Comparison of ENCODE assay signal across 2 cellular contexts in the genomic region with DNA sequence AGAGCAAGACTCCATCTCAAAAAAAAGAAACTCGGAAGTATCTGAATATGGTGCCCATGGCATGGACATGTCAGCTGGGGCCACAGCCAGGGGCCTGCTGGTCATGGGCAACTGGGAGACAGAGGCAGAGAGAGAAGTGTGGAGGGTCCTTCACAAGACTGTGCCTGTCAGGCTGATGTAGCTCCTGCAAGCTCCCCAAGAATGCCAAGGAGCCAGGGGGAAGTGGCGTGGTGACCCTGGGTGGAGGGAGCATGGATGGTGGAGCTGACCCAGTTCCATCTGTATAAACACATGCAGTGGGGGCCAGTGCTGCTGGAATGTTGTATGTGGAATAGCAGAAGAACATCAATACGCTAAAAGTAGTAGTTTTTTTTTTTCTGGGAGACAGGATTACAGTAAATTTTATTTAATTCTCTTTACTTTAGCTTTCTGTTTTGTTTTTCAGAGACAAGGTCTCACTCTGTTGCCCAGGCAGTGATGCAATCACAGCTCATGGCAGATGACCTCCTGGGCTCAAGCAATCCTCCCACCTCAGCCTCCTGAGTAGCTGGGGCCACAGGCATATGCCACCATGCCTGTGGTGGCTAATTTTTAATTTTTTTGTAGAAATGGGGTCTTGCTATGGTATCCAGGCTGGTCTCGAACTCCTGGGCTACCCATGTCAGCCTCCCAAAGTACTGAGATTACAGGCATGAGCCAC.
TF ChIP-seq lines count a peak whose summit lies in the region.

No MANE protein-coding gene starts in this region.

TF ChIP-seq in IMR-90, 13 proteins besides CTCF, POLR2A, EP300 and RAD21:
- TF ChIP-seq MXI1 (IDR thresholded peaks at IDR 0.05; ENCODE audit: borderline replicate concordance, low read depth, low read length) = no peak
- peak; percentile 65 for TF ChIP-seq CEBPB (IDR thresholded peaks at IDR 0.05; ENCODE audit: low read depth, low read length)
- TF ChIP-seq BHLHE40 (IDR thresholded peaks at IDR 0.05; ENCODE audit: low read depth, low read length) = no peak
- no peak for TF ChIP-seq NFE2L2 (IDR thresholded peaks at IDR 0.05; ENCODE audit: low read depth, low read length)
- no peak for TF ChIP-seq SMC3 (IDR thresholded peaks at IDR 0.05; ENCODE audit: low read depth, low read length)
TF ChIP-seq in IMR-90: peak in this region for 1.

TF ChIP-seq in K562, 482 proteins besides CTCF, POLR2A, EP300 and RAD21:
- TF ChIP-seq, protein P1, sequence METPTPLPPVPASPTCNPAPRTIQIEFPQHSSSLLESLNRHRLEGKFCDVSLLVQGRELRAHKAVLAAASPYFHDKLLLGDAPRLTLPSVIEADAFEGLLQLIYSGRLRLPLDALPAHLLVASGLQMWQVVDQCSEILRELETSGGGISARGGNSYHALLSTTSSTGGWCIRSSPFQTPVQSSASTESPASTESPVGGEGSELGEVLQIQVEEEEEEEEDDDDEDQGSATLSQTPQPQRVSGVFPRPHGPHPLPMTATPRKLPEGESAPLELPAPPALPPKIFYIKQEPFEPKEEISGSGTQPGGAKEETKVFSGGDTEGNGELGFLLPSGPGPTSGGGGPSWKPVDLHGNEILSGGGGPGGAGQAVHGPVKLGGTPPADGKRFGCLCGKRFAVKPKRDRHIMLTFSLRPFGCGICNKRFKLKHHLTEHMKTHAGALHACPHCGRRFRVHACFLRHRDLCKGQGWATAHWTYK (CRISPR knock-in tag; IDR thresholded peaks at IDR 0.05) = no peak
- TF ChIP-seq, protein P2, sequence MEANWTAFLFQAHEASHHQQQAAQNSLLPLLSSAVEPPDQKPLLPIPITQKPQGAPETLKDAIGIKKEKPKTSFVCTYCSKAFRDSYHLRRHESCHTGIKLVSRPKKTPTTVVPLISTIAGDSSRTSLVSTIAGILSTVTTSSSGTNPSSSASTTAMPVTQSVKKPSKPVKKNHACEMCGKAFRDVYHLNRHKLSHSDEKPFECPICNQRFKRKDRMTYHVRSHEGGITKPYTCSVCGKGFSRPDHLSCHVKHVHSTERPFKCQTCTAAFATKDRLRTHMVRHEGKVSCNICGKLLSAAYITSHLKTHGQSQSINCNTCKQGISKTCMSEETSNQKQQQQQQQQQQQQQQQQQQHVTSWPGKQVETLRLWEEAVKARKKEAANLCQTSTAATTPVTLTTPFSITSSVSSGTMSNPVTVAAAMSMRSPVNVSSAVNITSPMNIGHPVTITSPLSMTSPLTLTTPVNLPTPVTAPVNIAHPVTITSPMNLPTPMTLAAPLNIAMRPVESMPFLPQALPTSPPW (CRISPR knock-in tag; IDR thresholded peaks at IDR 0.05) = no peak
- TF ChIP-seq KAT7 (CRISPR knock-in tag; IDR thresholded peaks at IDR 0.05; ENCODE audit: borderline replicate concordance) = no peak
- TF ChIP-seq SIN3B (IDR thresholded peaks at IDR 0.05; ENCODE audit: low read depth) = no peak
- TF ChIP-seq BCL6 (CRISPR knock-in tag; IDR thresholded peaks at IDR 0.05) = no peak
- TF ChIP-seq ZSCAN29 (IDR thresholded peaks at IDR 0.05) = no peak
- TF ChIP-seq FIP1L1 (IDR thresholded peaks at IDR 0.05; ENCODE audit: low read depth, low read length, poor library complexity, severe bottlenecking) = no peak
- TF ChIP-seq CEBPB (tag; IDR thresholded peaks at IDR 0.05) = peak; percentile 34; the same call in 1 of the 2 replicates
- TF ChIP-seq, protein P3, sequence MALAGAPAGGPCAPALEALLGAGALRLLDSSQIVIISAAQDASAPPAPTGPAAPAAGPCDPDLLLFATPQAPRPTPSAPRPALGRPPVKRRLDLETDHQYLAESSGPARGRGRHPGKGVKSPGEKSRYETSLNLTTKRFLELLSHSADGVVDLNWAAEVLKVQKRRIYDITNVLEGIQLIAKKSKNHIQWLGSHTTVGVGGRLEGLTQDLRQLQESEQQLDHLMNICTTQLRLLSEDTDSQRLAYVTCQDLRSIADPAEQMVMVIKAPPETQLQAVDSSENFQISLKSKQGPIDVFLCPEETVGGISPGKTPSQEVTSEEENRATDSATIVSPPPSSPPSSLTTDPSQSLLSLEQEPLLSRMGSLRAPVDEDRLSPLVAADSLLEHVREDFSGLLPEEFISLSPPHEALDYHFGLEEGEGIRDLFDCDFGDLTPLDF (CRISPR knock-in tag; IDR thresholded peaks at IDR 0.05) = no peak
- no peak; the same call in 1 of the 2 replicates for TF ChIP-seq CEBPG (CRISPR knock-in tag; IDR thresholded peaks at IDR 0.05)
- peak; percentile 32 to 44; a peak in 2 of 4 replicates for TF ChIP-seq CEBPG (tag; conservative IDR thresholded peaks at IDR 0.05 in 1 of 2, IDR thresholded peaks at IDR 0.05 in 1 of 2)
- TF ChIP-seq, protein P4, sequence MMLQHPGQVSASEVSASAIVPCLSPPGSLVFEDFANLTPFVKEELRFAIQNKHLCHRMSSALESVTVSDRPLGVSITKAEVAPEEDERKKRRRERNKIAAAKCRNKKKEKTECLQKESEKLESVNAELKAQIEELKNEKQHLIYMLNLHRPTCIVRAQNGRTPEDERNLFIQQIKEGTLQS (IDR thresholded peaks at IDR 0.05) = peak; percentile 44; the same call in 1 of the 2 replicates
- TF ChIP-seq, protein P4 (CRISPR knock-in tag; conservative IDR thresholded peaks at IDR 0.05) = no peak
- no peak for TF ChIP-seq GABPB1 (CRISPR knock-in tag; IDR thresholded peaks at IDR 0.05)
- TF ChIP-seq NEUROD1 (IDR thresholded peaks at IDR 0.05; ENCODE audit: borderline replicate concordance, low read depth, low read length, partially characterized antibody) = no peak
- TF ChIP-seq HNRNPK (IDR thresholded peaks at IDR 0.05; ENCODE audit: low read depth, low read length, poor library complexity, severe bottlenecking) = no peak
